1 cellular context compared by ENCODE assay signal in genomic region chr12:120687570-120688289, GRCh38.
TF ChIP-seq lines count a peak whose summit lies in the region.

No MANE protein-coding gene starts in this region.

TF ChIP-seq in SK-N-SH treated with all-trans-retinoic acid at 6 μM for 48 hours, 23 proteins besides CTCF, POLR2A, EP300 and RAD21 (continued from another document):
- TF ChIP-seq, protein P1, sequence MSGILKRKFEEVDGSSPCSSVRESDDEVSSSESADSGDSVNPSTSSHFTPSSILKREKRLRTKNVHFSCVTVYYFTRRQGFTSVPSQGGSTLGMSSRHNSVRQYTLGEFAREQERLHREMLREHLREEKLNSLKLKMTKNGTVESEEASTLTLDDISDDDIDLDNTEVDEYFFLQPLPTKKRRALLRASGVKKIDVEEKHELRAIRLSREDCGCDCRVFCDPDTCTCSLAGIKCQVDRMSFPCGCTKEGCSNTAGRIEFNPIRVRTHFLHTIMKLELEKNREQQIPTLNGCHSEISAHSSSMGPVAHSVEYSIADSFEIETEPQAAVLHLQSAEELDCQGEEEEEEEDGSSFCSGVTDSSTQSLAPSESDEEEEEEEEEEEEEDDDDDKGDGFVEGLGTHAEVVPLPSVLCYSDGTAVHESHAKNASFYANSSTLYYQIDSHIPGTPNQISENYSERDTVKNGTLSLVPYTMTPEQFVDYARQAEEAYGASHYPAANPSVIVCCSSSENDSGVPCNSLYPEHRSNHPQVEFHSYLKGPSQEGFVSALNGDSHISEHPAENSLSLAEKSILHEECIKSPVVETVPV (CRISPR knock-in tag; IDR thresholded peaks at IDR 0.05): no peak
- TF ChIP-seq ZFP3 (CRISPR knock-in tag; IDR thresholded peaks at IDR 0.05) (no peak), TCF4 (CRISPR knock-in tag; IDR thresholded peaks at IDR 0.05; ENCODE audit: borderline replicate concordance) (no peak)
- TF ChIP-seq, protein P2, sequence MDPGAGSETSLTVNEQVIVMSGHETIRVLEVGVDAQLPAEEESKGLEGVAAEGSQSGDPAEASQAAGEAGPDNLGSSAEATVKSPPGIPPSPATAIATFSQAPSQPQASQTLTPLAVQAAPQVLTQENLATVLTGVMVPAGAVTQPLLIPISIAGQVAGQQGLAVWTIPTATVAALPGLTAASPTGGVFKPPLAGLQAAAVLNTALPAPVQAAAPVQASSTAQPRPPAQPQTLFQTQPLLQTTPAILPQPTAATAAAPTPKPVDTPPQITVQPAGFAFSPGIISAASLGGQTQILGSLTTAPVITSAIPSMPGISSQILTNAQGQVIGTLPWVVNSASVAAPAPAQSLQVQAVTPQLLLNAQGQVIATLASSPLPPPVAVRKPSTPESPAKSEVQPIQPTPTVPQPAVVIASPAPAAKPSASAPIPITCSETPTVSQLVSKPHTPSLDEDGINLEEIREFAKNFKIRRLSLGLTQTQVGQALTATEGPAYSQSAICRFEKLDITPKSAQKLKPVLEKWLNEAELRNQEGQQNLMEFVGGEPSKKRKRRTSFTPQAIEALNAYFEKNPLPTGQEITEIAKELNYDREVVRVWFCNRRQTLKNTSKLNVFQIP (CRISPR knock-in tag; IDR thresholded peaks at IDR 0.05; ENCODE audit: borderline replicate concordance, low read depth): no peak
